19 cellular contexts compared by ENCODE assay signal in the genomic region with DNA sequence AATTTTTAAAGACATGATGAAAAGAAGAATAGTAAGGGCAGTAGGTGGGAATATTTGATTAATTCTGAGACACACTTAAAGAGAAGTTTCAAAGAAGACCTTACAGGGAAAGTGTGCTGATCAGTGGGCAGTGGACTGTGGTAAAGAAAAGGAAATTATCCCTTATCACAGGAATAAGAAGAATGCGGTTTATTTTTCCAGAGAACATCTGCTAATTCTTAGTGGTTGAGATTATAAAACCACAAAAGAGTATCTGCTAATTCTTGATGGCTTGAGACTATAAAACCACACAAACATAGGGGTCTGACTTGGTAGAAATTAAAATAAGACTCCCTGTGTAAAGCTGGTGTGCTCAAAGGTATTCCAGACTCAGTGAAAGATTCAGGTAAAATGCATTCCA.
"Had no signal": no experiment of that assay in that cellular context is flagged by ENCODE, and none has a peak within 500 bp of the region (broad histone marks: within the 10 kb centered on the region; RNA-seq: fewer than 3 reads in every experiment).

No MANE protein-coding gene starts in this region.

- H3K4me3 Mint-ChIP-seq: activated B cell treated with CpG ODN at 0.5 μM for 24 hours; activated CD4-positive, alpha-beta memory T cell treated with anti-CD3 and anti-CD28 coated beads for 36 hours; activated naive CD8-positive, alpha-beta T cell treated with anti-CD3 and anti-CD28 coated beads for 36 hours; central memory CD8-positive, alpha-beta T cell; natural killer cell treated with Interleukin-12 subunit alpha and Interleukin-12 subunit beta and Interleukin-15 and Interleukin-18, amount 100 ng/mL, for 72 hours; stimulated activated effector memory CD8-positive, alpha-beta T cell treated with anti-CD3 and anti-CD28 coated beads, Interleukin-12 subunit alpha, Interleukin-12 subunit beta, amount 100 ng/mL, for 72 hours; type B pancreatic cell had no signal

- H3K4me1 Mint-ChIP-seq: activated B cell treated with CpG ODN at 0.5 μM for 24 hours; activated naive CD8-positive, alpha-beta T cell treated with anti-CD3 and anti-CD28 coated beads for 36 hours; central memory CD8-positive, alpha-beta T cell; stimulated activated effector memory CD8-positive, alpha-beta T cell treated with anti-CD3 and anti-CD28 coated beads, Interleukin-12 subunit alpha, Interleukin-12 subunit beta, amount 100 ng/mL, for 72 hours had no signal

- H3K27ac Mint-ChIP-seq: activated B cell treated with CpG ODN at 0.5 μM for 24 hours; activated CD4-positive, alpha-beta memory T cell treated with anti-CD3 and anti-CD28 coated beads for 36 hours; activated naive CD8-positive, alpha-beta T cell treated with anti-CD3 and anti-CD28 coated beads for 36 hours; natural killer cell treated with Interleukin-12 subunit alpha and Interleukin-12 subunit beta and Interleukin-15 and Interleukin-18, amount 100 ng/mL, for 72 hours; stimulated activated effector memory CD8-positive, alpha-beta T cell treated with anti-CD3 and anti-CD28 coated beads, Interleukin-12 subunit alpha, Interleukin-12 subunit beta, amount 100 ng/mL, for 72 hours; type B pancreatic cell had no signal

- H3K27ac ChIP-seq: esophagus muscularis mucosa, foreskin keratinocyte, hepatocyte, lower lobe of right lung, neutrophil, parathyroid adenoma, testis had no signal

- H3K4me3 ChIP-seq: esophagus muscularis mucosa, hepatocyte, lower lobe of right lung, testis had no signal

- DNase-seq: activated B cell treated with CpG ODN at 0.5 μM for 24 hours; activated CD4-positive, alpha-beta memory T cell treated with anti-CD3 and anti-CD28 coated beads for 36 hours; activated CD4-positive, alpha-beta T cell treated with anti-CD3 and anti-CD28 coated beads for 4 hours; activated naive CD8-positive, alpha-beta T cell treated with anti-CD3 and anti-CD28 coated beads for 36 hours; amygdala; effector CD4-positive, alpha-beta T cell; foreskin keratinocyte; left colon; lower lobe of right lung; stimulated activated CD4-positive, alpha-beta T cell treated with anti-CD3 and anti-CD28 coated beads, Interleukin-4, amount 100 ng/mL, for 24 hours; testis had no signal

- H3K36me3 Mint-ChIP-seq: activated naive CD8-positive, alpha-beta T cell treated with anti-CD3 and anti-CD28 coated beads for 36 hours; stimulated activated effector memory CD8-positive, alpha-beta T cell treated with anti-CD3 and anti-CD28 coated beads, Interleukin-12 subunit alpha, Interleukin-12 subunit beta, amount 100 ng/mL, for 72 hours; type B pancreatic cell had no signal

- H3K27me3 Mint-ChIP-seq: activated B cell treated with CpG ODN at 0.5 μM for 24 hours; central memory CD8-positive, alpha-beta T cell; natural killer cell treated with Interleukin-12 subunit alpha and Interleukin-12 subunit beta and Interleukin-15 and Interleukin-18, amount 100 ng/mL, for 72 hours; type B pancreatic cell had no signal
